In the genomic region with DNA sequence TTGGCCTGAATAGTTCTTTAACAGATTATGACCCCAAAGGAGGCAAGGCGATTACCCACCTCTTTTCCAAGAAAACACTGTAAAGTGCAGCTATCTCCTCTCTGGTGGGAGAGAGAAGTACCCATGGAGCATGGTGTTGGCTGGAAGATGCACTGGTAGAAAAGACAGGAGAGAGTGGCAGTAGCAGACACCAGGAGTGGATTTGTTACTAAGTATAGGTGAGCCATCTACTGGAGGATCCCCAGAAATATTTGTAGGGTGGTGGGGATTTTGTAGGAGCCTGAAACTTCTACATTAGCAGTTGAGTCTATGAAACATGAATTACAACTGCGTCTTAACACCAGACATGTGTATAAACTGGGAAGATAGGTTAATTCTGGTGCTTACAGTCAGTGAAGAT, we compare ENCODE assay signal across 1 cellular context.
TF ChIP-seq lines count a peak whose summit lies in the region.

No MANE protein-coding gene starts in this region.

TF ChIP-seq in GM12878, 131 proteins besides CTCF, POLR2A, EP300 and RAD21 (continued from another document):
- TF ChIP-seq, protein P1, sequence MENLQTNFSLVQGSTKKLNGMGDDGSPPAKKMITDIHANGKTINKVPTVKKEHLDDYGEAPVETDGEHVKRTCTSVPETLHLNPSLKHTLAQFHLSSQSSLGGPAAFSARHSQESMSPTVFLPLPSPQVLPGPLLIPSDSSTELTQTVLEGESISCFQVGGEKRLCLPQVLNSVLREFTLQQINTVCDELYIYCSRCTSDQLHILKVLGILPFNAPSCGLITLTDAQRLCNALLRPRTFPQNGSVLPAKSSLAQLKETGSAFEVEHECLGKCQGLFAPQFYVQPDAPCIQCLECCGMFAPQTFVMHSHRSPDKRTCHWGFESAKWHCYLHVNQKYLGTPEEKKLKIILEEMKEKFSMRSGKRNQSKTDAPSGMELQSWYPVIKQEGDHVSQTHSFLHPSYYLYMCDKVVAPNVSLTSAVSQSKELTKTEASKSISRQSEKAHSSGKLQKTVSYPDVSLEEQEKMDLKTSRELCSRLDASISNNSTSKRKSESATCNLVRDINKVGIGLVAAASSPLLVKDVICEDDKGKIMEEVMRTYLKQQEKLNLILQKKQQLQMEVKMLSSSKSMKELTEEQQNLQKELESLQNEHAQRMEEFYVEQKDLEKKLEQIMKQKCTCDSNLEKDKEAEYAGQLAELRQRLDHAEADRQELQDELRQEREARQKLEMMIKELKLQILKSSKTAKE (IDR thresholded peaks at IDR 0.05; ENCODE audit: low read depth, poor library complexity, severe bottlenecking): no peak
TF ChIP-seq in GM12878: peak in this region for 1.
